Comparison of ENCODE assay signal across 13 cellular contexts in the genomic region with DNA sequence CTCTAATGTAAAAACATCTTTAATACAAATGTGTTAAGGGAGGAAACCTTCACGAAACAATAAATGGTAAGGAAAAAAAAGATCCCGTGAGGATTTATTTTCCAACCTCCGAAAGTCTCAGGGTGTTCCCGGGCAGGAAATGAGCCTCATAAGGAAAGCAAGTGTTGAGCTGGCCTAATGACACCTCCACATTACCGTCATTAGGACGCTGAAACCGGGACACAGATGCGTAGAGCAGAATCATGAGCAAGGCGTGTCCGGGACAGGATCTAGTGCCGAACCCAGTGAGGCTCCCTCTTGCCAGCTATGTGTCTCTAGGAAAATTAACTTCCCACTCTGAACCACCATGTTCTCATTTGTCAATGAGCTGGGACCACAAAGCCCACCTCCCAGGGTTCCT. TPM values are rescaled to one million over a fixed set of nuclear protein-coding genes. Genes with fewer than 3 reads are reported as not detected.
DNase-seq lines count a peak whose midpoint lies in the region; ATAC-seq, FAIRE-seq and TF ChIP-seq lines count a peak whose summit lies in the region.
"Had no signal": no experiment of that assay in that cellular context is flagged by ENCODE, and none has a peak within 500 bp of the region (broad histone marks: within the 10 kb centered on the region; RNA-seq: fewer than 3 reads in every experiment).

No MANE protein-coding gene starts in this region.

- H3K27me3 ChIP-seq in CD4-positive, alpha-beta T cell (ENCODE audit: control insufficient read depth, insufficient read depth, low read length), result no peaks in the 10 kb centered on the region
- no peaks in the 10 kb centered on the region for H3K27me3 ChIP-seq in parathyroid adenoma (ENCODE audit: control insufficient read depth, insufficient read depth, low read length)

- no peaks in the 10 kb centered on the region for H3K9me3 ChIP-seq in CD4-positive, alpha-beta T cell (ENCODE audit: control insufficient read depth, low read length)
- H3K9me3 ChIP-seq in parathyroid adenoma (ENCODE audit: control insufficient read depth, low read length), result no peaks in the 10 kb centered on the region

- no peaks in the 10 kb centered on the region for H3K79me2 ChIP-seq in parathyroid adenoma

- no peak overlapping the region for H3K4me3 ChIP-seq in parathyroid adenoma (ENCODE audit: low read depth, low read length)
- H3K4me3 ChIP-seq: SK-N-MC had no signal

- H3K27ac ChIP-seq in CD4-positive, alpha-beta T cell (ENCODE audit: low read depth, low read length), result no peak overlapping the region
- peak overlapping the region; percentile 57 for H3K27ac ChIP-seq in parathyroid adenoma
- H3K27ac ChIP-seq: SK-N-MC had no signal

- CTCF ChIA-PET in CD4-positive, alpha-beta T cell (lab: Charles Lee), result interaction anchor here (0.6 to 3.5 kb wide), 9 partner anchors 13 to 810 kb away, joined by 3 to 11 read pairs (median 3); no protein-coding TSS in a partner anchor
- CTCF ChIA-PET in T-cell (lab: Charles Lee), result interaction anchor here in 1 of 2 donors (0.7 to 1.9 kb wide), 4 partner anchors 11 to 387 kb away, joined by 3 to 13 read pairs (median 6); no protein-coding TSS in a partner anchor

- peak overlapping the region; percentile 81 for H3K4me3 Mint-ChIP-seq in CD4-positive, alpha-beta T cell
- H3K4me3 Mint-ChIP-seq in T-cell (peak overlapping the region; percentile 39 to 58 (median 57)), chondrocyte (ENCODE audit: unreplicated experiment) (no peak overlapping the region)
- H3K4me3 Mint-ChIP-seq in effector memory CD8-positive, alpha-beta T cell, result peak overlapping the region; percentile 59 to 76
- H3K4me3 Mint-ChIP-seq: CD14-positive monocyte had no signal

- no peaks in the 10 kb centered on the region for H3K9me3 Mint-ChIP-seq in CD4-positive, alpha-beta T cell
- no peaks in the 10 kb centered on the region for H3K9me3 Mint-ChIP-seq in T-cell
- no peaks in the 10 kb centered on the region for H3K9me3 Mint-ChIP-seq in effector memory CD8-positive, alpha-beta T cell
- H3K9me3 Mint-ChIP-seq in chondrocyte (ENCODE audit: low read depth), result no peaks in the 10 kb centered on the region
- H3K9me3 Mint-ChIP-seq: CD14-positive monocyte had no signal

- H2AFZ ChIP-seq in parathyroid adenoma, result no peak overlapping the region

- no peak for DNase-seq in CD4-positive, alpha-beta T cell
- no peak for DNase-seq in T-cell
- DNase-seq in effector memory CD8-positive, alpha-beta T cell, result no peak
- DNase-seq in NCI-H1417 treated with DMSO at 0.1 percent for 48 hours (lab: John Stamatoyannopoulos, UW), result no peak
- DNase-seq in HTR-8/SVneo (ENCODE audit: insufficient read length, low spot score), result no peak
- DNase-seq in GM19240 (ENCODE audit: insufficient read length, low spot score), result no peak
- no peak for DNase-seq in chondrocyte (ENCODE audit: low spot score)
- DNase-seq: activated CD4-positive, CD25-positive, alpha-beta regulatory T cell treated with anti-CD3 and anti-CD28 coated beads, Interleukin-2, amount 50 U/mL, for 72 hours; NCI-H2107; occipital lobe had no signal

- no peaks in the 10 kb centered on the region for H3K36me3 ChIP-seq in parathyroid adenoma (ENCODE audit: control insufficient read depth, insufficient read depth, low read length)

- no peak overlapping the region for H3K9ac ChIP-seq in parathyroid adenoma

- H3K27ac Mint-ChIP-seq in CD4-positive, alpha-beta T cell, result peak overlapping the region; percentile 95
- peak overlapping the region; percentile 92 to 98 for H3K27ac Mint-ChIP-seq in T-cell
- peak overlapping the region; percentile 92 to 96 for H3K27ac Mint-ChIP-seq in effector memory CD8-positive, alpha-beta T cell
- H3K27ac Mint-ChIP-seq in chondrocyte (ENCODE audit: unreplicated experiment), result no peak overlapping the region

- H3K36me3 Mint-ChIP-seq in CD4-positive, alpha-beta T cell (ENCODE audit: low read depth), result peaks cover 91% of the 10 kb centered on the region
- peaks cover 68% of the 10 kb centered on the region for H3K36me3 Mint-ChIP-seq in T-cell
- H3K36me3 Mint-ChIP-seq in effector memory CD8-positive, alpha-beta T cell (ENCODE audit: insufficient read depth), result peaks cover 98% of the 10 kb centered on the region
- peaks cover 55% of the 10 kb centered on the region for H3K36me3 Mint-ChIP-seq in chondrocyte (ENCODE audit: low read depth)

- ATAC-seq in CD4-positive, alpha-beta T cell (ENCODE audit: poor library complexity), result no peak
- no peak for ATAC-seq in T-cell (replicated peaks in 1 of 4)
- no peak for ATAC-seq in effector memory CD8-positive, alpha-beta T cell (replicated peaks)

- no peak for TF ChIP-seq CTCF in CD4-positive, alpha-beta T cell (IDR thresholded peaks at IDR 0.05)
- no peak for TF ChIP-seq CTCF in parathyroid adenoma (IDR thresholded peaks at IDR 0.05)
- TF ChIP-seq CTCF in chondrocyte (IDR thresholded peaks at IDR 0.05), result no peak

- intact Hi-C loops in CD4-positive, alpha-beta T cell (cut with DNase I, micrococcal nuclease), result loop anchor here (2.0 to 10.0 kb wide), 4 partner anchors 20 to 310 kb away; a partner anchor contains a TSS

- no peak overlapping the region for H3K4me2 ChIP-seq in parathyroid adenoma (ENCODE audit: low read length)

- H3K4me1 ChIP-seq in parathyroid adenoma, result no peaks in the 10 kb centered on the region

- POLR2A ChIA-PET in CD4-positive, alpha-beta T cell (lab: Charles Lee), result interaction anchor here (1.1 to 6.5 kb wide), 13 partner anchors 14 to 76 kb away, joined by 3 to 58 read pairs (median 7); a partner anchor contains a TSS
- POLR2A ChIA-PET in T-cell (lab: Charles Lee), result interaction anchor here (0.6 to 1.2 kb wide), 6 partner anchors 9 to 445 kb away, joined by 3 to 18 read pairs (median 6); no protein-coding TSS in a partner anchor

- no peak for FAIRE-seq in HTR-8/SVneo (lab: Jason Lieb, UNC)

- no peaks in the 10 kb centered on the region for H3K27me3 Mint-ChIP-seq in CD4-positive, alpha-beta T cell
- H3K27me3 Mint-ChIP-seq in T-cell, result no peaks in the 10 kb centered on the region
- H3K27me3 Mint-ChIP-seq in effector memory CD8-positive, alpha-beta T cell, result no peaks in the 10 kb centered on the region
- H3K27me3 Mint-ChIP-seq in chondrocyte (ENCODE audit: low read depth), result no peaks in the 10 kb centered on the region

- H3K4me1 Mint-ChIP-seq in CD4-positive, alpha-beta T cell (ENCODE audit: low read depth), result peaks cover 70% of the 10 kb centered on the region
- H3K4me1 Mint-ChIP-seq in T-cell, result peaks cover 52 to 68% (median 60%) of the 10 kb centered on the region in 3 donors
- peaks cover 39 to 55% of the 10 kb centered on the region in 2 donors for H3K4me1 Mint-ChIP-seq in effector memory CD8-positive, alpha-beta T cell (ENCODE audit: low read depth in 2 of 2)
- H3K4me1 Mint-ChIP-seq in chondrocyte (ENCODE audit: low read depth), result peaks cover 3% of the 10 kb centered on the region

RNA-seq across cellular contexts. Expression of a gene that starts 22.7 kb away (rescaled TPM):
- 100 to 1,000 TPM; 521 to 525 TPM for total RNA-seq in CD4-positive, alpha-beta T cell
- total RNA-seq in T-cell (100 to 1,000 TPM; 357 to 509 (median 372) TPM), chondrocyte (79.2 to 155 TPM (median 80.8 TPM) in 3 replicates)

RNA-seq across cellular contexts. Expression of a gene that starts 35.8 kb away (rescaled TPM):
- 100 to 1,000 TPM; 489 to 494 TPM for total RNA-seq in CD4-positive, alpha-beta T cell
- 100 to 1,000 TPM; 132 to 487 (median 143) TPM for total RNA-seq in T-cell
- 45.1 to 51.2 TPM (median 49.6 TPM) in 3 replicates for total RNA-seq in chondrocyte
